Comparison of ENCODE assay signal across 18 cellular contexts in the genomic region with DNA sequence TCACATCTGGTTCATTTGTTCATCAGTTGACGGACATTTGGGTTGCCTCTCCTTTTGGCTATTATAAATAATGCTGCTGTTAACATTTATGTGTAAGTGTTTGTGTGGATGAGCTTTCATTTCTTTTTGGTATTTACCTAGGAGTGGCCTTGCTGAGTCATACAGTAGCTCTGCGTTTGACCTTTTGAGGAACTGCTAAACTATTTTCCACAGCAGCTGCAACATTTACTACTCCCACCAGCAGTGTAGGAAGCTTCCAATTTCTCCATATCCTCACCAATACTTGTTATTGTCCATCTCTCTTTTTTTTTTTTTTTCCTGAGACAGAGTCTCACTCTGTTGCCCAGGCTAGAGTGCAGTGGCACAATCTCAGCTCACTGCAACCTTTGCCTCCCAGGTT. TPM values are rescaled to one million over a fixed set of nuclear protein-coding genes. Genes with fewer than 3 reads are reported as not detected.
DNase-seq lines count a peak whose midpoint lies in the region; ATAC-seq and TF ChIP-seq lines count a peak whose summit lies in the region.
"Had no signal": no experiment of that assay in that cellular context is flagged by ENCODE, and none has a peak within 500 bp of the region (broad histone marks: within the 10 kb centered on the region; RNA-seq: fewer than 3 reads in every experiment).

No MANE protein-coding gene starts in this region.

- TF ChIP-seq CTCF in cardiac fibroblast (IDR thresholded peaks at IDR 0.05; ENCODE audit: low read depth, low read length) (no peak), Peyer's patch (IDR thresholded peaks at IDR 0.05) (no peak)

- no peak overlapping the region for H3K4me3 ChIP-seq in cardiac fibroblast (replicated peaks in 1 of 2; ENCODE audit: low read depth in 2 of 2, low read length in 2 of 2)
- H3K4me3 ChIP-seq in Peyer's patch = no peak overlapping the region
- H3K4me3 ChIP-seq: testis had no signal

- no peaks in the 10 kb centered on the region for H3K9me3 Mint-ChIP-seq in activated naive CD4-positive, alpha-beta T cell treated with anti-CD3 and anti-CD28 coated beads, Interleukin-2, amount 10 ng/mL, durations not matched to agents 7 days and 5 days
- H3K9me3 Mint-ChIP-seq in activated naive CD4-positive, alpha-beta T cell treated with anti-CD3 and anti-CD28 coated beads for 36 hours = no peaks in the 10 kb centered on the region
- H3K9me3 Mint-ChIP-seq in stimulated activated memory B cell treated with anti-CD40 and anti-IgM and Interleukin-4, amounts not matched to agents 10 μg/mL and 1 μg/mL and 100 μg/mL, for 72 hours = no peaks in the 10 kb centered on the region
- H3K9me3 Mint-ChIP-seq: immature natural killer cell; T-helper 2 cell treated with Interferon-gamma antibody and Interleukin-4, amounts not matched to agents 5 μg/mL and 100 μg/mL, for 36 hours had no signal

- H3K4me1 ChIP-seq in Peyer's patch = peaks cover 0 to 3% (median 0%) of the 10 kb centered on the region in 4 donors
- H3K4me1 ChIP-seq: testis had no signal

- no peaks in the 10 kb centered on the region for H3K9me3 ChIP-seq in Peyer's patch
- H3K9me3 ChIP-seq: testis had no signal

- peak overlapping the region; percentile 4 for H3K27ac Mint-ChIP-seq in activated naive CD4-positive, alpha-beta T cell treated with anti-CD3 and anti-CD28 coated beads, Interleukin-2, amount 10 ng/mL, durations not matched to agents 7 days and 5 days
- H3K27ac Mint-ChIP-seq in activated naive CD4-positive, alpha-beta T cell treated with anti-CD3 and anti-CD28 coated beads for 36 hours = no peak overlapping the region
- H3K27ac Mint-ChIP-seq in stimulated activated memory B cell treated with anti-CD40 and anti-IgM and Interleukin-4, amounts not matched to agents 10 μg/mL and 1 μg/mL and 100 μg/mL, for 72 hours = peak overlapping the region; percentile 64
- H3K27ac Mint-ChIP-seq: mesothelial cell of epicardium; T-helper 2 cell treated with Interferon-gamma antibody and Interleukin-4, amounts not matched to agents 5 μg/mL and 100 μg/mL, for 36 hours had no signal

- no peak overlapping the region for H3K27ac ChIP-seq in Peyer's patch
- H3K27ac ChIP-seq: testis had no signal

- TF ChIP-seq POLR2A in Peyer's patch (IDR thresholded peaks at IDR 0.05) = no peak

- peak; percentile 62 for ATAC-seq in stimulated activated memory B cell treated with anti-CD40 and anti-IgM and Interleukin-4, amounts not matched to agents 10 μg/mL and 1 μg/mL and 100 μg/mL, for 72 hours

- intact Hi-C loops in activated naive CD4-positive, alpha-beta T cell treated with anti-CD3 and anti-CD28 coated beads for 36 hours (cut with micrococcal nuclease) = no loop called here

- no peaks in the 10 kb centered on the region for H3K27me3 ChIP-seq in Peyer's patch
- H3K27me3 ChIP-seq: testis had no signal

- H3K36me3 Mint-ChIP-seq in activated naive CD4-positive, alpha-beta T cell treated with anti-CD3 and anti-CD28 coated beads, Interleukin-2, amount 10 ng/mL, durations not matched to agents 7 days and 5 days = no peaks in the 10 kb centered on the region
- no peaks in the 10 kb centered on the region for H3K36me3 Mint-ChIP-seq in activated naive CD4-positive, alpha-beta T cell treated with anti-CD3 and anti-CD28 coated beads for 36 hours (ENCODE audit: low read depth)
- H3K36me3 Mint-ChIP-seq in stimulated activated memory B cell treated with anti-CD40 and anti-IgM and Interleukin-4, amounts not matched to agents 10 μg/mL and 1 μg/mL and 100 μg/mL, for 72 hours = peaks cover 41% of the 10 kb centered on the region
- H3K36me3 Mint-ChIP-seq: immature natural killer cell, mesothelial cell of epicardium had no signal

- H3K27me3 Mint-ChIP-seq in activated naive CD4-positive, alpha-beta T cell treated with anti-CD3 and anti-CD28 coated beads, Interleukin-2, amount 10 ng/mL, durations not matched to agents 7 days and 5 days = peaks cover 18% of the 10 kb centered on the region
- H3K27me3 Mint-ChIP-seq in activated naive CD4-positive, alpha-beta T cell treated with anti-CD3 and anti-CD28 coated beads for 36 hours (ENCODE audit: low read depth) = peaks cover 3% of the 10 kb centered on the region
- H3K27me3 Mint-ChIP-seq in stimulated activated memory B cell treated with anti-CD40 and anti-IgM and Interleukin-4, amounts not matched to agents 10 μg/mL and 1 μg/mL and 100 μg/mL, for 72 hours = no peaks in the 10 kb centered on the region

- no peaks in the 10 kb centered on the region for H3K36me3 ChIP-seq in Peyer's patch

- no peak overlapping the region for H3K4me3 Mint-ChIP-seq in activated naive CD4-positive, alpha-beta T cell treated with anti-CD3 and anti-CD28 coated beads, Interleukin-2, amount 10 ng/mL, durations not matched to agents 7 days and 5 days
- H3K4me3 Mint-ChIP-seq in activated naive CD4-positive, alpha-beta T cell treated with anti-CD3 and anti-CD28 coated beads for 36 hours = no peak overlapping the region
- no peak overlapping the region for H3K4me3 Mint-ChIP-seq in stimulated activated memory B cell treated with anti-CD40 and anti-IgM and Interleukin-4, amounts not matched to agents 10 μg/mL and 1 μg/mL and 100 μg/mL, for 72 hours
- H3K4me3 Mint-ChIP-seq: immature natural killer cell; mesothelial cell of epicardium; T-helper 2 cell treated with Interferon-gamma antibody and Interleukin-4, amounts not matched to agents 5 μg/mL and 100 μg/mL, for 36 hours had no signal

- H3K4me1 Mint-ChIP-seq in activated naive CD4-positive, alpha-beta T cell treated with anti-CD3 and anti-CD28 coated beads, Interleukin-2, amount 10 ng/mL, durations not matched to agents 7 days and 5 days = peaks cover 6% of the 10 kb centered on the region
- H3K4me1 Mint-ChIP-seq in activated naive CD4-positive, alpha-beta T cell treated with anti-CD3 and anti-CD28 coated beads for 36 hours (ENCODE audit: low read depth) = no peaks in the 10 kb centered on the region
- H3K4me1 Mint-ChIP-seq in stimulated activated memory B cell treated with anti-CD40 and anti-IgM and Interleukin-4, amounts not matched to agents 10 μg/mL and 1 μg/mL and 100 μg/mL, for 72 hours = peaks cover 50% of the 10 kb centered on the region

- CTCF ChIA-PET in activated naive CD4-positive, alpha-beta T cell treated with anti-CD3 and anti-CD28 coated beads, Interleukin-2, amount 10 ng/mL, durations not matched to agents 7 days and 5 days (lab: Charles Lee) = no interaction called here
- CTCF ChIA-PET in activated naive CD4-positive, alpha-beta T cell treated with anti-CD3 and anti-CD28 coated beads for 36 hours (lab: Charles Lee) = interaction anchor here (0.7 kb wide), 1 partner anchor 16 kb away, joined by 4 read pairs; no protein-coding TSS in a partner anchor

- no peak for DNase-seq in activated naive CD4-positive, alpha-beta T cell treated with anti-CD3 and anti-CD28 coated beads, Interleukin-2, amount 10 ng/mL, durations not matched to agents 7 days and 5 days
- no peak for DNase-seq in activated naive CD4-positive, alpha-beta T cell treated with anti-CD3 and anti-CD28 coated beads for 36 hours
- peak; percentile 62 for DNase-seq in NCI-H226
- DNase-seq in cardiac fibroblast (ENCODE audit: low read depth in 2 of 2) = peak; percentile 13 to 54
- no peak for DNase-seq in amygdala (lab: John Stamatoyannopoulos, UW)
- DNase-seq in Peyer's patch = no peak
- DNase-seq in activated CD8-positive, alpha-beta memory T cell treated with anti-CD3 and anti-CD28 coated beads, Interleukin-2, amount 50 U/mL, for 4 hours = no peak
- DNase-seq: ACHN; aorta; effector CD8-positive, alpha-beta T cell; immature natural killer cell; NCI-H1105; NCI-H510A; stimulated activated CD4-positive, alpha-beta T cell treated with anti-CD3 and anti-CD28 coated beads, Interleukin-12 subunit alpha, Interleukin-12 subunit beta, amount 100 ng/mL, for 4 hours; testis had no signal

RNA-seq across cellular contexts. Expression of gene PLCG2, which starts 20.7 kb away (rescaled TPM):
- total RNA-seq in activated naive CD4-positive, alpha-beta T cell treated with anti-CD3 and anti-CD28 coated beads for 36 hours = 10 to 100 TPM; 12.0 to 13.4 TPM
- 100 to 1,000 TPM in 1 of 4 donors, 10 to 100 TPM in 3; 30.5 to 243 (median 56.2) TPM for total RNA-seq in Peyer's patch

Comparison
In these comparisons a context has a peak if more than half of its experiments do, and no peak if none do; other contexts are left out.
1. DNase-seq: peak in NCI-H226 (single experiment) and cardiac fibroblast (2 of 2); none in activated naive CD4-positive, alpha-beta T cell treated with anti-CD3 and anti-CD28 coated beads, Interleukin-2, amount 10 ng/mL, durations not matched to agents 7 days and 5 days (single experiment), activated naive CD4-positive, alpha-beta T cell treated with anti-CD3 and anti-CD28 coated beads for 36 hours (single experiment), amygdala (0 of 56), Peyer's patch (0 of 3) and activated CD8-positive, alpha-beta memory T cell treated with anti-CD3 and anti-CD28 coated beads, Interleukin-2, amount 50 U/mL, for 4 hours (single experiment).